Comparison of ENCODE assay signal across 1 cellular context in genomic region chr6:296151-297122, GRCh38.
TF ChIP-seq lines count a peak whose summit lies in the region.

No MANE protein-coding gene starts in this region.

TF ChIP-seq in GM12878, 131 proteins besides CTCF, POLR2A, EP300 and RAD21 (continued from another document and continues in another):
- TF ChIP-seq CEBPZ (IDR thresholded peaks at IDR 0.05; ENCODE audit: low read depth, low read length) (no peak), MTA2 (IDR thresholded peaks at IDR 0.05; ENCODE audit: low read depth) (no peak), ZNF207 (IDR thresholded peaks at IDR 0.05; ENCODE audit: borderline replicate concordance) (no peak), PRDM15 (CRISPR knock-in tag; IDR thresholded peaks at IDR 0.05) (0 out of 2 replicates have a peak, but pooled peaks have one; percentile 40), EED (IDR thresholded peaks at IDR 0.05; ENCODE audit: low read depth) (peak; percentile 71), CUX1 (IDR thresholded peaks at IDR 0.05; ENCODE audit: insufficient replicate concordance, low read depth, low read length) (no peak), GABPA (IDR thresholded peaks at IDR 0.05; ENCODE audit: low read depth) (no peak), MYB (IDR thresholded peaks at IDR 0.05; ENCODE audit: borderline replicate concordance, low read depth, low read length) (no peak), GATAD2B (conservative IDR thresholded peaks at IDR 0.05; ENCODE audit: low read depth) (no peak), ZNF592 (IDR thresholded peaks at IDR 0.05) (no peak), IKZF1 (conservative IDR thresholded peaks at IDR 0.05) (no peak), RBBP5 (conservative IDR thresholded peaks at IDR 0.05) (no peak), MLLT1 (IDR thresholded peaks at IDR 0.05) (peak; percentile 61), CHD1 (IDR thresholded peaks at IDR 0.05; ENCODE audit: low read depth, low read length) (no peak; the same call in 1 of the 2 replicates), IRF5 (IDR thresholded peaks at IDR 0.05; ENCODE audit: borderline replicate concordance) (no peak), HDAC6 (IDR thresholded peaks at IDR 0.05; ENCODE audit: unreplicated experiment) (no peak), ELK1 (IDR thresholded peaks at IDR 0.05; ENCODE audit: low read depth, low read length) (no peak), SUPT20H (IDR thresholded peaks at IDR 0.05; ENCODE audit: borderline replicate concordance, control insufficient read depth, low read depth, low read length) (no peak), MTA3 (IDR thresholded peaks at IDR 0.05; ENCODE audit: borderline replicate concordance, low read length) (no peak), RELB (IDR thresholded peaks at IDR 0.05; ENCODE audit: low read depth) (no peak), FOXM1 (IDR thresholded peaks at IDR 0.05; ENCODE audit: low read depth, low read length) (no peak), IRF4 (IDR thresholded peaks at IDR 0.05; ENCODE audit: low read depth, low read length) (peak; percentile 36; the same call in 1 of the 2 replicates), NFYA (IDR thresholded peaks at IDR 0.05; ENCODE audit: borderline replicate concordance, low read depth, low read length) (no peak), EGR1 (IDR thresholded peaks at IDR 0.05; ENCODE audit: borderline replicate concordance in 1 of 2, low read depth in 2 of 2, low read length in 2 of 2) (no peak), MAX (IDR thresholded peaks at IDR 0.05; ENCODE audit: low read depth, low read length) (no peak; the same call in 1 of the 2 replicates), RELA (IDR thresholded peaks at IDR 0.05; ENCODE audit: borderline replicate concordance, partially characterized antibody) (no peak), PKNOX1 (IDR thresholded peaks at IDR 0.05) (no peak), BMI1 (IDR thresholded peaks at IDR 0.05; ENCODE audit: borderline replicate concordance) (no peak), ZNF622 (IDR thresholded peaks at IDR 0.05) (no peak), CHD4 (IDR thresholded peaks at IDR 0.05) (0 out of 2 replicates have a peak, but pooled peaks have one; percentile 22)
